11 cellular contexts compared by ENCODE assay signal in genomic region chr1:22114083-22115012, GRCh38. TPM values are rescaled to one million over a fixed set of nuclear protein-coding genes. Genes with fewer than 3 reads are reported as not detected.
DNase-seq lines count a peak whose midpoint lies in the region; ATAC-seq and TF ChIP-seq lines count a peak whose summit lies in the region.
"Had no signal": no experiment of that assay in that cellular context is flagged by ENCODE, and none has a peak within 500 bp of the region (broad histone marks: within the 10 kb centered on the region; RNA-seq: fewer than 3 reads in every experiment).

No MANE protein-coding gene starts in this region.

- H3K79me2 ChIP-seq in GM23338 (replicated peaks; ENCODE audit: insufficient read depth): peaks cover 13% of the 10 kb centered on the region

- no peaks in the 10 kb centered on the region for H3F3A ChIP-seq in GM23338 (replicated peaks; ENCODE audit: low read depth)

- TF ChIP-seq CTCF in GM23338 (conservative IDR thresholded peaks at IDR 0.05; ENCODE audit: low read depth in 2 of 2) (no peak), left ventricle myocardium inferior (IDR thresholded peaks at IDR 0.05; ENCODE audit: borderline replicate concordance) (no peak), progenitor cell of endocrine pancreas (IDR thresholded peaks at IDR 0.05; ENCODE audit: unreplicated experiment) (no peak)

- H3K27ac ChIP-seq in GM23338 (ENCODE audit: low read depth) (0 out of 2 replicates have a peak overlapping the region, but pooled peaks have one; percentile 39), left ventricle myocardium inferior (replicated peaks) (peak overlapping the region; percentile 29)

- H3K9me2 ChIP-seq in GM23338 (ENCODE audit: insufficient read depth): no peaks in the 10 kb centered on the region

- peaks cover 20% of the 10 kb centered on the region for H3K27me3 Mint-ChIP-seq in GM23338 (ENCODE audit: insufficient read depth, low read depth, poor library complexity)
- no peaks in the 10 kb centered on the region for H3K27me3 Mint-ChIP-seq in activated T-helper 17 cell treated with anti-CD3 and anti-CD28 coated beads, Interleukin-2, amount 50 U/mL, for 72 hours
- no peaks in the 10 kb centered on the region for H3K27me3 Mint-ChIP-seq in progenitor cell of endocrine pancreas

- no peak overlapping the region for H2AFZ ChIP-seq in GM23338

- H3K36me3 Mint-ChIP-seq in GM23338 (ENCODE audit: low read depth) (peaks cover under 1% of the 10 kb centered on the region; the same call in 1 of the 3 replicates), progenitor cell of endocrine pancreas (ENCODE audit: insufficient read depth) (peaks cover 4% of the 10 kb centered on the region)
- H3K36me3 Mint-ChIP-seq in activated T-helper 17 cell treated with anti-CD3 and anti-CD28 coated beads, Interleukin-2, amount 50 U/mL, for 72 hours (ENCODE audit: low read depth): peaks cover 67% of the 10 kb centered on the region

- peaks cover 24% of the 10 kb centered on the region; the same call in 1 of the 2 replicates for H4K20me1 ChIP-seq in GM23338 (replicated peaks; ENCODE audit: insufficient read depth)

- intact Hi-C loops in left ventricle myocardium inferior (cut with micrococcal nuclease): no loop called here

- H3K9me3 ChIP-seq in left ventricle myocardium inferior (replicated peaks): no peaks in the 10 kb centered on the region

- H3K9me3 Mint-ChIP-seq in GM23338: no peaks in the 10 kb centered on the region; the same call in 2 of the 3 replicates
- H3K9me3 Mint-ChIP-seq in activated T-helper 17 cell treated with anti-CD3 and anti-CD28 coated beads, Interleukin-2, amount 50 U/mL, for 72 hours: no peaks in the 10 kb centered on the region
- no peaks in the 10 kb centered on the region for H3K9me3 Mint-ChIP-seq in progenitor cell of endocrine pancreas (ENCODE audit: low read depth)

- H3K4me2 ChIP-seq in GM23338: no peak overlapping the region

- H3K4me1 ChIP-seq in GM23338 (ENCODE audit: insufficient read depth) (peaks cover 5% of the 10 kb centered on the region; the same call in 1 of the 2 replicates), left ventricle myocardium inferior (peaks cover 73% of the 10 kb centered on the region)

- DNase-seq in GM23338 (ENCODE audit: low spot score) (no peak), left ventricle myocardium inferior (no peak), progenitor cell of endocrine pancreas (ENCODE audit: low spot score, unreplicated experiment) (no peak), NCI-H1105 treated with DMSO at 0.1 percent for 48 hours (lab: John Stamatoyannopoulos, UW) (no peak), COLO829 (ENCODE audit: low spot score) (no peak)
- no peak for DNase-seq in stimulated activated CD4-positive, alpha-beta T cell treated with anti-CD3 and anti-CD28 coated beads, Interleukin-12 subunit alpha, Interleukin-12 subunit beta, amount 100 ng/mL, for 4 hours
- DNase-seq: activated CD4-positive, alpha-beta T cell treated with anti-CD3 and anti-CD28 coated beads for 48 hours; effector memory CD4-positive, alpha-beta T cell; GDM1 had no signal

- H3K4me1 Mint-ChIP-seq in GM23338 (peaks cover 31% of the 10 kb centered on the region), progenitor cell of endocrine pancreas (ENCODE audit: low read depth) (peaks cover 6% of the 10 kb centered on the region)
- H3K4me1 Mint-ChIP-seq in activated T-helper 17 cell treated with anti-CD3 and anti-CD28 coated beads, Interleukin-2, amount 50 U/mL, for 72 hours: peaks cover 15% of the 10 kb centered on the region

- no peaks in the 10 kb centered on the region for H3K36me3 ChIP-seq in GM23338 (ENCODE audit: insufficient read depth)
- H3K36me3 ChIP-seq in left ventricle myocardium inferior: peaks cover 1% of the 10 kb centered on the region

- ATAC-seq in GM23338 (peak; percentile 50), HG02970 (IDR thresholded peaks at IDR 0.05; ENCODE audit: low FRiP score, unreplicated experiment) (no peak)
- no peak for ATAC-seq in activated T-helper 17 cell treated with anti-CD3 and anti-CD28 coated beads, Interleukin-2, amount 50 U/mL, for 72 hours (replicated peaks)

- no peak overlapping the region; the same call in 2 of the 3 replicates for H3K4me3 Mint-ChIP-seq in GM23338
- H3K4me3 Mint-ChIP-seq in activated T-helper 17 cell treated with anti-CD3 and anti-CD28 coated beads, Interleukin-2, amount 50 U/mL, for 72 hours: no peak overlapping the region
- no peak overlapping the region for H3K4me3 Mint-ChIP-seq in progenitor cell of endocrine pancreas (ENCODE audit: low read depth)

- H3K27ac Mint-ChIP-seq in GM23338: no peak overlapping the region
- H3K27ac Mint-ChIP-seq in activated T-helper 17 cell treated with anti-CD3 and anti-CD28 coated beads, Interleukin-2, amount 50 U/mL, for 72 hours: peak overlapping the region; percentile 58
- H3K27ac Mint-ChIP-seq in progenitor cell of endocrine pancreas: peak overlapping the region; percentile 73

- H3K27me3 ChIP-seq in GM23338 (ENCODE audit: insufficient read depth): no peaks in the 10 kb centered on the region
- H3K27me3 ChIP-seq in left ventricle myocardium inferior (ENCODE audit: low read depth): no peaks in the 10 kb centered on the region

- H3K4me3 ChIP-seq in GM23338: no peak overlapping the region
- H3K4me3 ChIP-seq in left ventricle myocardium inferior: no peak overlapping the region

TF ChIP-seq in GM23338, 12 proteins besides CTCF, POLR2A, EP300 and RAD21 (continues in another document):
- TF ChIP-seq ETS1 (IDR thresholded peaks at IDR 0.05): no peak
- TF ChIP-seq, protein P1, sequence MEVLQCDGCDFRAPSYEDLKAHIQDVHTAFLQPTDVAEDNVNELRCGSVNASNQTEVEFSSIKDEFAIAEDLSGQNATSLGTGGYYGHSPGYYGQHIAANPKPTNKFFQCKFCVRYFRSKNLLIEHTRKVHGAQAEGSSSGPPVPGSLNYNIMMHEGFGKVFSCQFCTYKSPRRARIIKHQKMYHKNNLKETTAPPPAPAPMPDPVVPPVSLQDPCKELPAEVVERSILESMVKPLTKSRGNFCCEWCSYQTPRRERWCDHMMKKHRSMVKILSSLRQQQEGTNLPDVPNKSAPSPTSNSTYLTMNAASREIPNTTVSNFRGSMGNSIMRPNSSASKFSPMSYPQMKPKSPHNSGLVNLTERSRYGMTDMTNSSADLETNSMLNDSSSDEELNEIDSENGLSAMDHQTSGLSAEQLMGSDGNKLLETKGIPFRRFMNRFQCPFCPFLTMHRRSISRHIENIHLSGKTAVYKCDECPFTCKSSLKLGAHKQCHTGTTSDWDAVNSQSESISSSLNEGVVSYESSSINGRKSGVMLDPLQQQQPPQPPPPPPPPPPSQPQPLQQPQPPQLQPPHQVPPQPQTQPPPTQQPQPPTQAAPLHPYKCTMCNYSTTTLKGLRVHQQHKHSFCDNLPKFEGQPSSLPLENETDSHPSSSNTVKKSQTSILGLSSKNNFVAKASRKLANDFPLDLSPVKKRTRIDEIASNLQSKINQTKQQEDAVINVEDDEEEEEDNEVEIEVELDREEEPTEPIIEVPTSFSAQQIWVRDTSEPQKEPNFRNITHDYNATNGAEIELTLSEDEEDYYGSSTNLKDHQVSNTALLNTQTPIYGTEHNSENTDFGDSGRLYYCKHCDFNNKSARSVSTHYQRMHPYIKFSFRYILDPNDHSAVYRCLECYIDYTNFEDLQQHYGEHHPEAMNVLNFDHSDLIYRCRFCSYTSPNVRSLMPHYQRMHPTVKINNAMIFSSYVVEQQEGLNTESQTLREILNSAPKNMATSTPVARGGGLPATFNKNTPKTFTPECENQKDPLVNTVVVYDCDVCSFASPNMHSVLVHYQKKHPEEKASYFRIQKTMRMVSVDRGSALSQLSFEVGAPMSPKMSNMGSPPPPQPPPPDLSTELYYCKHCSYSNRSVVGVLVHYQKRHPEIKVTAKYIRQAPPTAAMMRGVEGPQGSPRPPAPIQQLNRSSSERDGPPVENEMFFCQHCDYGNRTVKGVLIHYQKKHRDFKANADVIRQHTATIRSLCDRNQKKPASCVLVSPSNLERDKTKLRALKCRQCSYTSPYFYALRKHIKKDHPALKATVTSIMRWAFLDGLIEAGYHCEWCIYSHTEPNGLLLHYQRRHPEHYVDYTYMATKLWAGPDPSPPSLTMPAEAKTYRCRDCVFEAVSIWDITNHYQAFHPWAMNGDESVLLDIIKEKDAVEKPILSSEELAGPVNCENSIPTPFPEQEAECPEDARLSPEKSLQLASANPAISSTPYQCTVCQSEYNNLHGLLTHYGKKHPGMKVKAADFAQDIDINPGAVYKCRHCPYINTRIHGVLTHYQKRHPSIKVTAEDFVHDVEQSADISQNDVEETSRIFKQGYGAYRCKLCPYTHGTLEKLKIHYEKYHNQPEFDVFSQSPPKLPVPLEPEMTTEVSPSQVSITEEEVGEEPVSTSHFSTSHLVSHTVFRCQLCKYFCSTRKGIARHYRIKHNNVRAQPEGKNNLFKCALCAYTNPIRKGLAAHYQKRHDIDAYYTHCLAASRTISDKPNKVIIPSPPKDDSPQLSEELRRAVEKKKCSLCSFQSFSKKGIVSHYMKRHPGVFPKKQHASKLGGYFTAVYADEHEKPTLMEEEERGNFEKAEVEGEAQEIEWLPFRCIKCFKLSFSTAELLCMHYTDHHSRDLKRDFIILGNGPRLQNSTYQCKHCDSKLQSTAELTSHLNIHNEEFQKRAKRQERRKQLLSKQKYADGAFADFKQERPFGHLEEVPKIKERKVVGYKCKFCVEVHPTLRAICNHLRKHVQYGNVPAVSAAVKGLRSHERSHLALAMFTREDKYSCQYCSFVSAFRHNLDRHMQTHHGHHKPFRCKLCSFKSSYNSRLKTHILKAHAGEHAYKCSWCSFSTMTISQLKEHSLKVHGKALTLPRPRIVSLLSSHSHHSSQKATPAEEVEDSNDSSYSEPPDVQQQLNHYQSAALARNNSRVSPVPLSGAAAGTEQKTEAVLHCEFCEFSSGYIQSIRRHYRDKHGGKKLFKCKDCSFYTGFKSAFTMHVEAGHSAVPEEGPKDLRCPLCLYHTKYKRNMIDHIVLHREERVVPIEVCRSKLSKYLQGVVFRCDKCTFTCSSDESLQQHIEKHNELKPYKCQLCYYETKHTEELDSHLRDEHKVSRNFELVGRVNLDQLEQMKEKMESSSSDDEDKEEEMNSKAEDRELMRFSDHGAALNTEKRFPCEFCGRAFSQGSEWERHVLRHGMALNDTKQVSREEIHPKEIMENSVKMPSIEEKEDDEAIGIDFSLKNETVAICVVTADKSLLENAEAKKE (CRISPR knock-in tag; IDR thresholded peaks at IDR 0.05): no peak

RNA-seq across cellular contexts. Expression of gene WNT4, which starts 28.5 kb away (rescaled TPM):
- total RNA-seq in GM23338 (2014; rRNA removed; shearing (Covaris generic)): 0.59 TPM in 1 of 2 replicates, not detected in the other
- 0.26 and 0.79 TPM in 2 replicates for polyA plus RNA-seq in GM23338 (2016; fragmentation: Nextera tagmentation; extraction: Ambion mirVana)
- total RNA-seq in activated T-helper 17 cell treated with anti-CD3 and anti-CD28 coated beads, Interleukin-2, amount 50 U/mL, for 72 hours: not detected
- not detected for total RNA-seq in left ventricle myocardium inferior
- 0.74 and 0.98 TPM in 2 replicates for total RNA-seq in progenitor cell of endocrine pancreas
